ENCODE assay signal across 9 cellular contexts in genomic region chr18:74290831-74291770, GRCh38. TPM values are rescaled to one million over a fixed set of nuclear protein-coding genes. Genes with fewer than 3 reads are reported as not detected.
DNase-seq lines count a peak whose midpoint lies in the region; ATAC-seq, FAIRE-seq and TF ChIP-seq lines count a peak whose summit lies in the region.
"Had no signal": no experiment of that assay in that cellular context is flagged by ENCODE, and none has a peak within 500 bp of the region (broad histone marks: within the 10 kb centered on the region; RNA-seq: fewer than 3 reads in every experiment).

No MANE protein-coding gene starts in this region.

- peaks cover 13% of the 10 kb centered on the region for H3K4me1 ChIP-seq in CD4-positive, alpha-beta memory T cell (ENCODE audit: insufficient read depth, low read length)
- H3K4me1 ChIP-seq in esophagus squamous epithelium (peaks cover 10 to 36% (median 18%) of the 10 kb centered on the region in 3 donors), neuron (ENCODE audit: insufficient read depth, low read length) (peaks cover 8% of the 10 kb centered on the region)

- peak overlapping the region; percentile 99 for H2AFZ ChIP-seq in neuron (ENCODE audit: low read depth, low read length)

- H3K36me3 ChIP-seq in CD4-positive, alpha-beta memory T cell (ENCODE audit: insufficient read depth, low read length): no peaks in the 10 kb centered on the region
- peaks cover 6% of the 10 kb centered on the region for H3K36me3 ChIP-seq in WERI-Rb-1
- no peaks in the 10 kb centered on the region for H3K36me3 ChIP-seq in esophagus squamous epithelium
- no peaks in the 10 kb centered on the region for H3K36me3 ChIP-seq in neuron (ENCODE audit: insufficient read depth, low read length)

- peak in 4 of 5 donors; percentile 7 to 33 (median 10) for DNase-seq in CD4-positive, alpha-beta memory T cell
- DNase-seq in WERI-Rb-1: no peak
- no peak for DNase-seq in esophagus squamous epithelium (lab: John Stamatoyannopoulos, UW)
- DNase-seq in GM19239 (ENCODE audit: insufficient read length, low spot score): no peak

- no peaks in the 10 kb centered on the region for H3K9me3 Mint-ChIP-seq in CD4-positive, alpha-beta memory T cell

- H3K4me1 Mint-ChIP-seq in CD4-positive, alpha-beta memory T cell: peaks cover 6 to 20% (median 11%) of the 10 kb centered on the region in 4 donors

- peak overlapping the region; percentile 63 to 98 for H3K4me3 ChIP-seq in CD4-positive, alpha-beta memory T cell (ENCODE audit: low read length in 2 of 2)
- H3K4me3 ChIP-seq in WERI-Rb-1 (ENCODE audit: low read depth, low read length) (peak overlapping the region; percentile 96), esophagus squamous epithelium (peak overlapping the region; percentile 64 to 97 (median 88)), neuron (ENCODE audit: low read length) (peak overlapping the region; percentile 96)

- POLR2A ChIA-PET in CD4-positive, alpha-beta memory T cell (lab: Charles Lee; ENCODE audit: partially characterized antibody): no interaction called here

- peak; percentile 0 for ATAC-seq in HG02588 (IDR thresholded peaks at IDR 0.05; ENCODE audit: unreplicated experiment)
- ATAC-seq in HG03025 (IDR thresholded peaks at IDR 0.05; ENCODE audit: low FRiP score, unreplicated experiment): no peak
- ATAC-seq in HG02798 (IDR thresholded peaks at IDR 0.05; ENCODE audit: poor library complexity, unreplicated experiment): no peak

- intact Hi-C loops in CD4-positive, alpha-beta memory T cell (cut with micrococcal nuclease): loop anchor here (5.0 kb wide), 1 partner anchor 81 kb away; no protein-coding TSS in a partner anchor
- intact Hi-C loops in esophagus squamous epithelium (cut with DNase I): no loop called here

- no peak for TF ChIP-seq POLR2A in esophagus squamous epithelium (IDR thresholded peaks at IDR 0.05)

- peaks cover 3 to 6% of the 10 kb centered on the region in 2 donors for H3K36me3 Mint-ChIP-seq in CD4-positive, alpha-beta memory T cell

- no peak for TF ChIP-seq CTCF in WERI-Rb-1 (IDR thresholded peaks at IDR 0.05; ENCODE audit: low read depth, low read length)
- peak in 3 of 6 experiments; percentile 30 to 42 (median 41) for TF ChIP-seq CTCF in esophagus squamous epithelium (IDR thresholded peaks at IDR 0.05)

- no peak for FAIRE-seq in GM19239 (lab: Jason Lieb, UNC)

- 15 to 56% methylated on average over 4 to 21 of the region's 83 CpGs for WGBS in esophagus squamous epithelium, 2 donors

- CTCF ChIA-PET in CD4-positive, alpha-beta memory T cell (lab: Charles Lee; ENCODE audit: partially characterized antibody): interaction anchor here (1.6 kb wide), 1 partner anchor 51 kb away, joined by 3 read pairs; no protein-coding TSS in a partner anchor

- no peaks in the 10 kb centered on the region for H3K27me3 ChIP-seq in CD4-positive, alpha-beta memory T cell (ENCODE audit: insufficient read depth, low read length)
- H3K27me3 ChIP-seq in WERI-Rb-1 (ENCODE audit: insufficient read depth, low read depth, severe bottlenecking): no peaks in the 10 kb centered on the region
- no peaks in the 10 kb centered on the region for H3K27me3 ChIP-seq in esophagus squamous epithelium
- H3K27me3 ChIP-seq in neuron (ENCODE audit: insufficient read depth, low read length): peaks cover 6% of the 10 kb centered on the region

- H3K27ac ChIP-seq in CD4-positive, alpha-beta memory T cell (ENCODE audit: low read depth, low read length): peak overlapping the region; percentile 74
- H3K27ac ChIP-seq in WERI-Rb-1 (peak overlapping the region; percentile 67), esophagus squamous epithelium (peak overlapping the region; percentile 64 to 87 (median 82))

- no peaks in the 10 kb centered on the region for H3K27me3 Mint-ChIP-seq in CD4-positive, alpha-beta memory T cell

- H3K27ac Mint-ChIP-seq in CD4-positive, alpha-beta memory T cell: peak overlapping the region in 6 of 7 donors; percentile 65 to 98 (median 89)

- peak overlapping the region in 4 of 8 donors; percentile 68 to 99 (median 96) for H3K4me3 Mint-ChIP-seq in CD4-positive, alpha-beta memory T cell

- H3K9me3 ChIP-seq in CD4-positive, alpha-beta memory T cell (ENCODE audit: control insufficient read depth in 1 of 2, low read length in 2 of 2): no peaks in the 10 kb centered on the region
- no peaks in the 10 kb centered on the region for H3K9me3 ChIP-seq in WERI-Rb-1 (ENCODE audit: severe bottlenecking)
- no peaks in the 10 kb centered on the region for H3K9me3 ChIP-seq in esophagus squamous epithelium
- H3K9me3 ChIP-seq in neuron (ENCODE audit: low read length): peaks cover 2% of the 10 kb centered on the region

RNA-seq across cellular contexts. Expression of gene CYB5A, which starts 0.7 kb away (rescaled TPM):
- total RNA-seq in CD4-positive, alpha-beta memory T cell: 10 to 100 TPM; 22.8 to 27.0 TPM
- 10 to 100 TPM; 61.0 to 86.7 TPM for polyA plus RNA-seq in CD4-positive, alpha-beta memory T cell
- total RNA-seq in esophagus squamous epithelium: 100 to 1,000 TPM in 1 of 4 donors, 10 to 100 TPM in 3; 75.2 to 115 (median 90.3) TPM

RNA-seq across cellular contexts. Expression of gene C18orf63, which starts 24.5 kb away (rescaled TPM):
- not detected for total RNA-seq in CD4-positive, alpha-beta memory T cell
- not detected for polyA plus RNA-seq in CD4-positive, alpha-beta memory T cell
- not detected for total RNA-seq in esophagus squamous epithelium
- total RNA-seq: HT1080 had no signal

Comparison
In these comparisons a context has a peak if more than half of its experiments do, and no peak if none do; other contexts are left out.
1. DNase-seq: peak in CD4-positive, alpha-beta memory T cell (4 of 5); none in WERI-Rb-1 (single experiment), esophagus squamous epithelium (single experiment) and GM19239 (single experiment).
2. Peak in every context shown above with its lines, with median percentiles within 50 percentile points of each other: H3K27ac ChIP-seq and H3K4me3 ChIP-seq.